9 cellular contexts compared by ENCODE assay signal in the genomic region with DNA sequence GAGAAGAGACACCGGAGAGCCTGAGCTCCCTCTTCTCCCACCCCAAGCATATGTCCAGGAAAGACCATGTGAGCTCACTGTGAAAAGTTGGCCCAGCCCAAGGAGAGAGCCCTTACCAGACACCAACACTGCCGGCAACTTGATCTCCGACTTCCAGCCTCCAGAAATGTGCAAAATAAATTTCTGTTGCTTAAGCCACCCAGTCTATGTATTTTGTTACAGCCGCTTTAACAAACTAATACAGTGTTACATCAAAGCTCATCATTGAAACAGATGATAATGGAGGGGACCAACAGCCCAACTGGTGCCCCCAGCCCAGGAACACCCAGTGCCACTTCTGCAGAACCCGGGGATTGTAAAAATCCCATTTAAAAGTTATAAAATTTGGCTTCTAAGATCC. TPM values are rescaled to one million over a fixed set of nuclear protein-coding genes. Genes with fewer than 3 reads are reported as not detected.
"Had no signal": no experiment of that assay in that cellular context is flagged by ENCODE, and none has a peak within 500 bp of the region (broad histone marks: within the 10 kb centered on the region; RNA-seq: fewer than 3 reads in every experiment).

No MANE protein-coding gene starts in this region.

- H3K4me2 ChIP-seq: GM23338 had no signal

- ATAC-seq: GM23338 had no signal

- H2AFZ ChIP-seq: GM23338 had no signal

- H3K9me3 Mint-ChIP-seq: GM23338, H9 had no signal

- FAIRE-seq: H1, H54, HTR-8/SVneo had no signal

- H3K27ac Mint-ChIP-seq: GM23338, H9 had no signal

- DNase-seq: H9, HCEC 1CT, IMR-90, KBM-7 had no signal

- H3K4me3 Mint-ChIP-seq: GM23338, H9 had no signal

- H3K4me3 ChIP-seq: GM23338 had no signal

RNA-seq across cellular contexts. Expression of gene RGR, which starts 18.9 kb away (rescaled TPM):
- total RNA-seq: GM23338, H1, H9, HT-29, IMR-90 had no signal
- polyA plus RNA-seq: GM23338, H1, IMR-90 had no signal

RNA-seq across cellular contexts. Expression of gene LRIT1, which starts 22.4 kb away (rescaled TPM):
- total RNA-seq: H1, H9, HT-29, IMR-90 had no signal
- polyA plus RNA-seq: GM23338, IMR-90 had no signal

RNA-seq across cellular contexts. Expression of gene LRIT2, which starts 38.4 kb away (rescaled TPM):
- total RNA-seq: GM23338, H1, H9, HT-29, IMR-90 had no signal
- polyA plus RNA-seq: GM23338, H1, IMR-90 had no signal
